In genomic region chr4:74376888-74377483, GRCh38 we compare ENCODE assay signal across 1 cellular context.
TF ChIP-seq lines count a peak whose summit lies in the region.

No MANE protein-coding gene starts in this region.

TF ChIP-seq in WTC11, 78 proteins besides CTCF, POLR2A, EP300 and RAD21 (continued from another document):
- TF ChIP-seq, protein P1, sequence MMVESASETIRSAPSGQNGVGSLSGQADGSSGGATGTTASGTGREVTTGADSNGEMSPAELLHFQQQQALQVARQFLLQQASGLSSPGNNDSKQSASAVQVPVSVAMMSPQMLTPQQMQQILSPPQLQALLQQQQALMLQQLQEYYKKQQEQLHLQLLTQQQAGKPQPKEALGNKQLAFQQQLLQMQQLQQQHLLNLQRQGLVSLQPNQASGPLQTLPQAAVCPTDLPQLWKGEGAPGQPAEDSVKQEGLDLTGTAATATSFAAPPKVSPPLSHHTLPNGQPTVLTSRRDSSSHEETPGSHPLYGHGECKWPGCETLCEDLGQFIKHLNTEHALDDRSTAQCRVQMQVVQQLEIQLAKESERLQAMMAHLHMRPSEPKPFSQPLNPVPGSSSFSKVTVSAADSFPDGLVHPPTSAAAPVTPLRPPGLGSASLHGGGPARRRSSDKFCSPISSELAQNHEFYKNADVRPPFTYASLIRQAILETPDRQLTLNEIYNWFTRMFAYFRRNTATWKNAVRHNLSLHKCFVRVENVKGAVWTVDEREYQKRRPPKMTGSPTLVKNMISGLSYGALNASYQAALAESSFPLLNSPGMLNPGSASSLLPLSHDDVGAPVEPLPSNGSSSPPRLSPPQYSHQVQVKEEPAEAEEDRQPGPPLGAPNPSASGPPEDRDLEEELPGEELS (CRISPR knock-in tag; IDR thresholded peaks at IDR 0.05), result no peak
